ENCODE assay signal across 2 cellular contexts in the genomic region with DNA sequence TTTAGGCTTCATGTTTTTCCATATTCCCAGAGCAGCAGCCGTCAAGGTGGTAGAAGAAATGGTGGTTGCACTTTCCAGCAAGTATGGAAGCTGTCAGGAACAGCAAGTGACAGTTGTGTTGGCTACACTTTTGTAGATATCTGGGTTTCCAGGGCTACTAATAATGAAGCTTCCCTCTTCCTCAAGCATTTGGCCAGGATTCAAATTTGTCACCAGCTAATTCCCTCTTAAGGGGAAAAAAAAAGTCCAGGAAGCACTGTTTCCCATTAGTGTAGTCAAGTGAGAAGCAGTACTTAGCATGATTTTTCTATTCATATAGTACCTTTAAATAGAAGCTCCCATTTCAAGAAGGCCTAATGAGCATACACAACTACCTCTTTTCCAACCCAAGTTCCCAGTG.
TF ChIP-seq lines count a peak whose summit lies in the region.

No MANE protein-coding gene starts in this region.

TF ChIP-seq in HCT116, 20 proteins besides CTCF, POLR2A, EP300 and RAD21:
- TF ChIP-seq ELF1 (IDR thresholded peaks at IDR 0.05; ENCODE audit: borderline replicate concordance, low read depth), result no peak
- no peak for TF ChIP-seq ZFX (IDR thresholded peaks at IDR 0.05)
- TF ChIP-seq, protein P1, sequence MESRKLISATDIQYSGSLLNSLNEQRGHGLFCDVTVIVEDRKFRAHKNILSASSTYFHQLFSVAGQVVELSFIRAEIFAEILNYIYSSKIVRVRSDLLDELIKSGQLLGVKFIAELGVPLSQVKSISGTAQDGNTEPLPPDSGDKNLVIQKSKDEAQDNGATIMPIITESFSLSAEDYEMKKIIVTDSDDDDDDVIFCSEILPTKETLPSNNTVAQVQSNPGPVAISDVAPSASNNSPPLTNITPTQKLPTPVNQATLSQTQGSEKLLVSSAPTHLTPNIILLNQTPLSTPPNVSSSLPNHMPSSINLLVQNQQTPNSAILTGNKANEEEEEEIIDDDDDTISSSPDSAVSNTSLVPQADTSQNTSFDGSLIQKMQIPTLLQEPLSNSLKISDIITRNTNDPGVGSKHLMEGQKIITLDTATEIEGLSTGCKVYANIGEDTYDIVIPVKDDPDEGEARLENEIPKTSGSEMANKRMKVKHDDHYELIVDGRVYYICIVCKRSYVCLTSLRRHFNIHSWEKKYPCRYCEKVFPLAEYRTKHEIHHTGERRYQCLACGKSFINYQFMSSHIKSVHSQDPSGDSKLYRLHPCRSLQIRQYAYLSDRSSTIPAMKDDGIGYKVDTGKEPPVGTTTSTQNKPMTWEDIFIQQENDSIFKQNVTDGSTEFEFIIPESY (IDR thresholded peaks at IDR 0.05; ENCODE audit: extremely low read depth, insufficient replicate concordance, low read length), result no peak
- no peak for TF ChIP-seq EZH2phosphoT487 (IDR thresholded peaks at IDR 0.05; ENCODE audit: borderline replicate concordance)
- no peak for TF ChIP-seq POLR2AphosphoS5 (IDR thresholded peaks at IDR 0.05; ENCODE audit: low read depth, low read length)
- TF ChIP-seq SP1 (IDR thresholded peaks at IDR 0.05; ENCODE audit: low read depth), result no peak
- TF ChIP-seq CEBPB (IDR thresholded peaks at IDR 0.05; ENCODE audit: low read depth), result no peak
- TF ChIP-seq, protein P2, sequence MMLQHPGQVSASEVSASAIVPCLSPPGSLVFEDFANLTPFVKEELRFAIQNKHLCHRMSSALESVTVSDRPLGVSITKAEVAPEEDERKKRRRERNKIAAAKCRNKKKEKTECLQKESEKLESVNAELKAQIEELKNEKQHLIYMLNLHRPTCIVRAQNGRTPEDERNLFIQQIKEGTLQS (IDR thresholded peaks at IDR 0.05), result no peak
- TF ChIP-seq YY1 (IDR thresholded peaks at IDR 0.05; ENCODE audit: extremely low read depth, insufficient replicate concordance, low read depth, low read length), result no peak
- no peak for TF ChIP-seq SRF (IDR thresholded peaks at IDR 0.05; ENCODE audit: low read depth)
- TF ChIP-seq, protein P3, sequence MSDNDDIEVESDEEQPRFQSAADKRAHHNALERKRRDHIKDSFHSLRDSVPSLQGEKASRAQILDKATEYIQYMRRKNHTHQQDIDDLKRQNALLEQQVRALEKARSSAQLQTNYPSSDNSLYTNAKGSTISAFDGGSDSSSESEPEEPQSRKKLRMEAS (IDR thresholded peaks at IDR 0.05), result no peak
- no peak for TF ChIP-seq ZNF274 (IDR thresholded peaks at IDR 0.05; ENCODE audit: low read depth, low read length)
- TF ChIP-seq EZH2 (IDR thresholded peaks at IDR 0.05), result no peak
- TF ChIP-seq, protein P4, sequence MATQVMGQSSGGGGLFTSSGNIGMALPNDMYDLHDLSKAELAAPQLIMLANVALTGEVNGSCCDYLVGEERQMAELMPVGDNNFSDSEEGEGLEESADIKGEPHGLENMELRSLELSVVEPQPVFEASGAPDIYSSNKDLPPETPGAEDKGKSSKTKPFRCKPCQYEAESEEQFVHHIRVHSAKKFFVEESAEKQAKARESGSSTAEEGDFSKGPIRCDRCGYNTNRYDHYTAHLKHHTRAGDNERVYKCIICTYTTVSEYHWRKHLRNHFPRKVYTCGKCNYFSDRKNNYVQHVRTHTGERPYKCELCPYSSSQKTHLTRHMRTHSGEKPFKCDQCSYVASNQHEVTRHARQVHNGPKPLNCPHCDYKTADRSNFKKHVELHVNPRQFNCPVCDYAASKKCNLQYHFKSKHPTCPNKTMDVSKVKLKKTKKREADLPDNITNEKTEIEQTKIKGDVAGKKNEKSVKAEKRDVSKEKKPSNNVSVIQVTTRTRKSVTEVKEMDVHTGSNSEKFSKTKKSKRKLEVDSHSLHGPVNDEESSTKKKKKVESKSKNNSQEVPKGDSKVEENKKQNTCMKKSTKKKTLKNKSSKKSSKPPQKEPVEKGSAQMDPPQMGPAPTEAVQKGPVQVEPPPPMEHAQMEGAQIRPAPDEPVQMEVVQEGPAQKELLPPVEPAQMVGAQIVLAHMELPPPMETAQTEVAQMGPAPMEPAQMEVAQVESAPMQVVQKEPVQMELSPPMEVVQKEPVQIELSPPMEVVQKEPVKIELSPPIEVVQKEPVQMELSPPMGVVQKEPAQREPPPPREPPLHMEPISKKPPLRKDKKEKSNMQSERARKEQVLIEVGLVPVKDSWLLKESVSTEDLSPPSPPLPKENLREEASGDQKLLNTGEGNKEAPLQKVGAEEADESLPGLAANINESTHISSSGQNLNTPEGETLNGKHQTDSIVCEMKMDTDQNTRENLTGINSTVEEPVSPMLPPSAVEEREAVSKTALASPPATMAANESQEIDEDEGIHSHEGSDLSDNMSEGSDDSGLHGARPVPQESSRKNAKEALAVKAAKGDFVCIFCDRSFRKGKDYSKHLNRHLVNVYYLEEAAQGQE (IDR thresholded peaks at IDR 0.05; ENCODE audit: low read depth), result no peak
- no peak for TF ChIP-seq FOSL1 (IDR thresholded peaks at IDR 0.05; ENCODE audit: low read depth)
- no peak for TF ChIP-seq TCF7L2 (IDR thresholded peaks at IDR 0.05; ENCODE audit: borderline replicate concordance, extremely low read depth, insufficient read depth, insufficient read length)
TF ChIP-seq in HCT116: peak in this region for 0.

TF ChIP-seq in GM12878, 131 proteins besides CTCF, POLR2A, EP300 and RAD21:
- TF ChIP-seq GATAD2B (conservative IDR thresholded peaks at IDR 0.05; ENCODE audit: low read depth) (no peak), TBL1XR1 (IDR thresholded peaks at IDR 0.05; ENCODE audit: low read depth, low read length) (no peak), ZSCAN29 (IDR thresholded peaks at IDR 0.05) (no peak), RCOR1 (conservative IDR thresholded peaks at IDR 0.05; ENCODE audit: low read depth, low read length) (no peak), MYC (IDR thresholded peaks at IDR 0.05; ENCODE audit: insufficient read depth, insufficient read length, insufficient replicate concordance, low read length, severe bottlenecking) (no peak), MEF2A (IDR thresholded peaks at IDR 0.05; ENCODE audit: insufficient read depth, low read depth, low read length) (no peak), WRNIP1 (IDR thresholded peaks at IDR 0.05; ENCODE audit: borderline replicate concordance, low read depth, low read length) (no peak), MTA3 (IDR thresholded peaks at IDR 0.05; ENCODE audit: borderline replicate concordance, low read length) (no peak), KAT2A (conservative IDR thresholded peaks at IDR 0.05; ENCODE audit: control insufficient read depth, low read depth, low read length) (no peak), CBX5 (IDR thresholded peaks at IDR 0.05; ENCODE audit: low read depth) (no peak), HDAC2 (IDR thresholded peaks at IDR 0.05) (no peak), YY1 (IDR thresholded peaks at IDR 0.05; ENCODE audit: low read depth, low read length) (no peak)
- TF ChIP-seq, protein P5, sequence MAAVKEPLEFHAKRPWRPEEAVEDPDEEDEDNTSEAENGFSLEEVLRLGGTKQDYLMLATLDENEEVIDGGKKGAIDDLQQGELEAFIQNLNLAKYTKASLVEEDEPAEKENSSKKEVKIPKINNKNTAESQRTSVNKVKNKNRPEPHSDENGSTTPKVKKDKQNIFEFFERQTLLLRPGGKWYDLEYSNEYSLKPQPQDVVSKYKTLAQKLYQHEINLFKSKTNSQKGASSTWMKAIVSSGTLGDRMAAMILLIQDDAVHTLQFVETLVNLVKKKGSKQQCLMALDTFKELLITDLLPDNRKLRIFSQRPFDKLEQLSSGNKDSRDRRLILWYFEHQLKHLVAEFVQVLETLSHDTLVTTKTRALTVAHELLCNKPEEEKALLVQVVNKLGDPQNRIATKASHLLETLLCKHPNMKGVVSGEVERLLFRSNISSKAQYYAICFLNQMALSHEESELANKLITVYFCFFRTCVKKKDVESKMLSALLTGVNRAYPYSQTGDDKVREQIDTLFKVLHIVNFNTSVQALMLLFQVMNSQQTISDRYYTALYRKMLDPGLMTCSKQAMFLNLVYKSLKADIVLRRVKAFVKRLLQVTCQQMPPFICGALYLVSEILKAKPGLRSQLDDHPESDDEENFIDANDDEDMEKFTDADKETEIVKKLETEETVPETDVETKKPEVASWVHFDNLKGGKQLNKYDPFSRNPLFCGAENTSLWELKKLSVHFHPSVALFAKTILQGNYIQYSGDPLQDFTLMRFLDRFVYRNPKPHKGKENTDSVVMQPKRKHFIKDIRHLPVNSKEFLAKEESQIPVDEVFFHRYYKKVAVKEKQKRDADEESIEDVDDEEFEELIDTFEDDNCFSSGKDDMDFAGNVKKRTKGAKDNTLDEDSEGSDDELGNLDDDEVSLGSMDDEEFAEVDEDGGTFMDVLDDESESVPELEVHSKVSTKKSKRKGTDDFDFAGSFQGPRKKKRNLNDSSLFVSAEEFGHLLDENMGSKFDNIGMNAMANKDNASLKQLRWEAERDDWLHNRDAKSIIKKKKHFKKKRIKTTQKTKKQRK (IDR thresholded peaks at IDR 0.05; ENCODE audit: low read depth, low read length), result no peak
- TF ChIP-seq, protein P6, sequence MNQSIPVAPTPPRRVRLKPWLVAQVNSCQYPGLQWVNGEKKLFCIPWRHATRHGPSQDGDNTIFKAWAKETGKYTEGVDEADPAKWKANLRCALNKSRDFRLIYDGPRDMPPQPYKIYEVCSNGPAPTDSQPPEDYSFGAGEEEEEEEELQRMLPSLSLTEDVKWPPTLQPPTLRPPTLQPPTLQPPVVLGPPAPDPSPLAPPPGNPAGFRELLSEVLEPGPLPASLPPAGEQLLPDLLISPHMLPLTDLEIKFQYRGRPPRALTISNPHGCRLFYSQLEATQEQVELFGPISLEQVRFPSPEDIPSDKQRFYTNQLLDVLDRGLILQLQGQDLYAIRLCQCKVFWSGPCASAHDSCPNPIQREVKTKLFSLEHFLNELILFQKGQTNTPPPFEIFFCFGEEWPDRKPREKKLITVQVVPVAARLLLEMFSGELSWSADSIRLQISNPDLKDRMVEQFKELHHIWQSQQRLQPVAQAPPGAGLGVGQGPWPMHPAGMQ (IDR thresholded peaks at IDR 0.05; ENCODE audit: borderline replicate concordance), result no peak
- TF ChIP-seq, protein P7, sequence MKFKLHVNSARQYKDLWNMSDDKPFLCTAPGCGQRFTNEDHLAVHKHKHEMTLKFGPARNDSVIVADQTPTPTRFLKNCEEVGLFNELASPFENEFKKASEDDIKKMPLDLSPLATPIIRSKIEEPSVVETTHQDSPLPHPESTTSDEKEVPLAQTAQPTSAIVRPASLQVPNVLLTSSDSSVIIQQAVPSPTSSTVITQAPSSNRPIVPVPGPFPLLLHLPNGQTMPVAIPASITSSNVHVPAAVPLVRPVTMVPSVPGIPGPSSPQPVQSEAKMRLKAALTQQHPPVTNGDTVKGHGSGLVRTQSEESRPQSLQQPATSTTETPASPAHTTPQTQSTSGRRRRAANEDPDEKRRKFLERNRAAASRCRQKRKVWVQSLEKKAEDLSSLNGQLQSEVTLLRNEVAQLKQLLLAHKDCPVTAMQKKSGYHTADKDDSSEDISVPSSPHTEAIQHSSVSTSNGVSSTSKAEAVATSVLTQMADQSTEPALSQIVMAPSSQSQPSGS (IDR thresholded peaks at IDR 0.05; ENCODE audit: low read length), result no peak
- TF ChIP-seq, protein P8, sequence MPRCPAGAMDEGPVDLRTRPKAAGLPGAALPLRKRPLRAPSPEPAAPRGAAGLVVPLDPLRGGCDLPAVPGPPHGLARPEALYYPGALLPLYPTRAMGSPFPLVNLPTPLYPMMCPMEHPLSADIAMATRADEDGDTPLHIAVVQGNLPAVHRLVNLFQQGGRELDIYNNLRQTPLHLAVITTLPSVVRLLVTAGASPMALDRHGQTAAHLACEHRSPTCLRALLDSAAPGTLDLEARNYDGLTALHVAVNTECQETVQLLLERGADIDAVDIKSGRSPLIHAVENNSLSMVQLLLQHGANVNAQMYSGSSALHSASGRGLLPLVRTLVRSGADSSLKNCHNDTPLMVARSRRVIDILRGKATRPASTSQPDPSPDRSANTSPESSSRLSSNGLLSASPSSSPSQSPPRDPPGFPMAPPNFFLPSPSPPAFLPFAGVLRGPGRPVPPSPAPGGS (IDR thresholded peaks at IDR 0.05; ENCODE audit: borderline replicate concordance, insufficient read depth, low read depth, low read length, poor library complexity, severe bottlenecking), result no peak
- TF ChIP-seq, protein P9, sequence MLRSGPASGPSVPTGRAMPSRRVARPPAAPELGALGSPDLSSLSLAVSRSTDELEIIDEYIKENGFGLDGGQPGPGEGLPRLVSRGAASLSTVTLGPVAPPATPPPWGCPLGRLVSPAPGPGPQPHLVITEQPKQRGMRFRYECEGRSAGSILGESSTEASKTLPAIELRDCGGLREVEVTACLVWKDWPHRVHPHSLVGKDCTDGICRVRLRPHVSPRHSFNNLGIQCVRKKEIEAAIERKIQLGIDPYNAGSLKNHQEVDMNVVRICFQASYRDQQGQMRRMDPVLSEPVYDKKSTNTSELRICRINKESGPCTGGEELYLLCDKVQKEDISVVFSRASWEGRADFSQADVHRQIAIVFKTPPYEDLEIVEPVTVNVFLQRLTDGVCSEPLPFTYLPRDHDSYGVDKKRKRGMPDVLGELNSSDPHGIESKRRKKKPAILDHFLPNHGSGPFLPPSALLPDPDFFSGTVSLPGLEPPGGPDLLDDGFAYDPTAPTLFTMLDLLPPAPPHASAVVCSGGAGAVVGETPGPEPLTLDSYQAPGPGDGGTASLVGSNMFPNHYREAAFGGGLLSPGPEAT (IDR thresholded peaks at IDR 0.05; ENCODE audit: low read depth), result no peak
- TF ChIP-seq, protein P10, sequence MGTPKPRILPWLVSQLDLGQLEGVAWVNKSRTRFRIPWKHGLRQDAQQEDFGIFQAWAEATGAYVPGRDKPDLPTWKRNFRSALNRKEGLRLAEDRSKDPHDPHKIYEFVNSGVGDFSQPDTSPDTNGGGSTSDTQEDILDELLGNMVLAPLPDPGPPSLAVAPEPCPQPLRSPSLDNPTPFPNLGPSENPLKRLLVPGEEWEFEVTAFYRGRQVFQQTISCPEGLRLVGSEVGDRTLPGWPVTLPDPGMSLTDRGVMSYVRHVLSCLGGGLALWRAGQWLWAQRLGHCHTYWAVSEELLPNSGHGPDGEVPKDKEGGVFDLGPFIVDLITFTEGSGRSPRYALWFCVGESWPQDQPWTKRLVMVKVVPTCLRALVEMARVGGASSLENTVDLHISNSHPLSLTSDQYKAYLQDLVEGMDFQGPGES (IDR thresholded peaks at IDR 0.05), result no peak
